Comparison of ENCODE assay signal across 24 cellular contexts in the genomic region with DNA sequence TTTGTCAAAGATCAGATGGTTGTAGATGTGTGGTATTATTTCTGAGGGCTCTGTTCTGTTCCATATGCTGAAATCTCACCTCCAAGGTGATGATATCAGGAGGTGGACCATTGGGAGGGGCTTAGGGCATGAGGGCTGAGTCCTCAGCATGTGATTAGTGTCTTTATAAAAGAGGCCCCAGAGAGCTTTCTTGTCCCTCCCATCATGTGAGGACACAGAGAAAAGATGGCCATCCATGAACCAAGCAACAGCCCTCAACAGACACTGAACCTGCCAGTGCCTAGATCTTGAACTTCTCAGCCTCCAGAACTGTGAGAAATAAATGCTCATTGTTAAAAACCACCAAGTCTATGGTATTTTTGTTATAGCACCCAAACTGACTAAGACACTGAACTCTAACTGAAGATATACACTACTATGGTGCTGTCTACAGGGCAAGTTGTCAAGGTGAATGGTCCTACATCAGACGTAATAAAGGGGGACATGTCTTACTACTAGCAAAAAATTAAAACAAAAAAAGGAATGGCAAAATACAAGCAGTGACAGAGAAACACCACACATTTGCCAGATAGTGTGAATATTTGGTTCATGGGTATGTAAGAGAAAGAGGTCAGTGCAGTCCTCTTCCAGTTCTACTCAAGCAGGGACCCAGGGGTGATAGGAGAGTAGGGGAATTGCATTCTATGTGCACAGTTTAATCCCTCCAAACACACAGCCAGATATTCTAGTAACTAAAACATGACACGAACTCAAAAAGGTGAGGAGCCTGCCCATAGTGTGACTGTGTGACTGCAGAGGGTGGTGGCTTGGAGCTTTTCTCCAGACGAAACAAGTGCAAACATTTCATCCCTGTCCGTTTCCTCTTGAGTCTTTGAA.
"Had no signal": no experiment of that assay in that cellular context is flagged by ENCODE, and none has a peak within 500 bp of the region (broad histone marks: within the 10 kb centered on the region; RNA-seq: fewer than 3 reads in every experiment).

No MANE protein-coding gene starts in this region.

- H3K9me3 ChIP-seq: esophagus muscularis mucosa, gastroesophageal sphincter, heart left ventricle, left ventricle myocardium inferior, lower lobe of right lung, mucosa of descending colon had no signal

- H3K4me2 ChIP-seq: hepatocyte had no signal

- ATAC-seq: foreskin keratinocyte, gastroesophageal sphincter, heart left ventricle, left colon, lower lobe of right lung, mucosa of descending colon had no signal

- H3K4me1 Mint-ChIP-seq: immature natural killer cell had no signal

- H3K27me3 ChIP-seq: esophagus muscularis mucosa, foreskin keratinocyte, heart left ventricle, hepatocyte had no signal

- DNase-seq: dermis blood vessel endothelial cell; dorsolateral prefrontal cortex; effector CD4-positive, alpha-beta T cell; effector memory CD4-positive, alpha-beta T cell; foreskin keratinocyte; heart left ventricle; hypothalamus; immature natural killer cell; islet precursor cell; kidney; kidney glomerular epithelial cell; left colon; left ventricle myocardium inferior; lower lobe of right lung; mesenchymal stem cell; mucosa of descending colon had no signal

- H3K36me3 Mint-ChIP-seq: immature natural killer cell, mesothelial cell of epicardium had no signal

- H3K27ac ChIP-seq: coronary artery, dorsolateral prefrontal cortex, esophagus muscularis mucosa, foreskin keratinocyte, gastroesophageal sphincter, heart left ventricle, hepatocyte, left ventricle myocardium inferior, lower lobe of right lung had no signal

- H3K4me3 ChIP-seq: coronary artery, dorsolateral prefrontal cortex, esophagus muscularis mucosa, gastroesophageal sphincter, heart left ventricle, hepatocyte, left ventricle myocardium inferior, lower lobe of right lung, mucosa of descending colon had no signal

- H3K4me3 Mint-ChIP-seq: immature natural killer cell, mesothelial cell of epicardium had no signal

- FAIRE-seq: colon, endothelial cell of umbilical vein, frontal cortex, kidney had no signal

- H3K36me3 ChIP-seq: esophagus muscularis mucosa, gastroesophageal sphincter, heart left ventricle, left ventricle myocardium inferior, lower lobe of right lung had no signal

- H2AFZ ChIP-seq: hepatocyte had no signal

- H3K4me1 ChIP-seq: esophagus muscularis mucosa, foreskin keratinocyte, gastroesophageal sphincter, heart left ventricle, left ventricle myocardium inferior, lower lobe of right lung had no signal

- H3K79me2 ChIP-seq: hepatocyte had no signal

- H3K9me3 Mint-ChIP-seq: immature natural killer cell had no signal

- H3K27ac Mint-ChIP-seq: immature natural killer cell, mesothelial cell of epicardium had no signal
